Comparison of ENCODE assay signal across 17 cellular contexts in the genomic region with DNA sequence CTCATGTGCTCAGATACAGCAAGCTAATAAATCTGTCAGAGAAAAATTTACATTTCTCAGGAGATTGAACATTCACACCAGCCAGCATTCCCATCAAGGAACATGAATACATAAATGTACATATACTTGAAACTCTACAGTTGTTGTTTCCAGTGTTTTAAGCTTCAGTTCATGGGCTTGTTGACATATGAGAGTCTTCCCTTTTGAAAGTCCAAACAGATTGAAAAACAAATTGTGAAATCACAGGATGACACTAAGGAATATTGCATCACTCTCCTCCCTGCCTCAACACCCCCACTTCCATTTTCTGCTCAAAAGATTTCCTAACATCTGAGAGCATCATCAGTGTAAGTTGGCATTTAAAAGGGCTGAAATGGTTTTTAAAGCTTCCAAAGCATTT.
DNase-seq lines count a peak whose midpoint lies in the region; ATAC-seq and TF ChIP-seq lines count a peak whose summit lies in the region.
"Had no signal": no experiment of that assay in that cellular context is flagged by ENCODE, and none has a peak within 500 bp of the region (broad histone marks: within the 10 kb centered on the region; RNA-seq: fewer than 3 reads in every experiment).

No MANE protein-coding gene starts in this region.

- DNase-seq in left cardiac atrium (no peak), left ventricle myocardium inferior (no peak), dedifferentiated amniotic fluid mesenchymal stem cell (ENCODE audit: extremely low spot score) (peak; percentile 64), mesenchymal stem cell (peak; percentile 84), NCI-H146 (lab: John Stamatoyannopoulos, UW) (no peak), BE2C (no peak), tibial artery (no peak)
- DNase-seq: activated CD4-positive, alpha-beta T cell treated with anti-CD3 and anti-CD28 coated beads, Interleukin-2, amount 10 ng/mL, durations not matched to agents 24 days and 14 days; activated gamma-delta T cell; cerebellar nuclear complex; glutamatergic neuron; lower lobe of right lung; NCI-H524 treated with DMSO at 0.1 percent for 48 hours; posterior cingulate gyrus; testis had no signal

- H3K9me3 ChIP-seq in left ventricle myocardium inferior (replicated peaks): no peaks in the 10 kb centered on the region
- no peaks in the 10 kb centered on the region for H3K9me3 ChIP-seq in mesenchymal stem cell (ENCODE audit: control insufficient read depth, low read length)
- H3K9me3 ChIP-seq in BE2C: no peaks in the 10 kb centered on the region; the same call in 1 of the 2 replicates
- no peaks in the 10 kb centered on the region for H3K9me3 ChIP-seq in tibial artery
- H3K9me3 ChIP-seq: lower lobe of right lung, testis had no signal

- ATAC-seq in left cardiac atrium (peak; percentile 36 to 43), GM21360 (IDR thresholded peaks at IDR 0.05; ENCODE audit: unreplicated experiment) (no peak)

- peaks cover 20% of the 10 kb centered on the region for H3K4me1 ChIP-seq in left ventricle myocardium inferior
- peaks cover 4% of the 10 kb centered on the region for H3K4me1 ChIP-seq in mesenchymal stem cell (ENCODE audit: control insufficient read depth, insufficient read depth, low read depth, low read length)
- H3K4me1 ChIP-seq in BE2C: no peaks in the 10 kb centered on the region
- H3K4me1 ChIP-seq in tibial artery: peaks cover 0 to 13% (median 5%) of the 10 kb centered on the region in 4 donors
- H3K4me1 ChIP-seq: testis had no signal

- no peak overlapping the region for H2BK120ac ChIP-seq in mesenchymal stem cell (ENCODE audit: low read depth, low read length)

- H3K4ac ChIP-seq in mesenchymal stem cell (ENCODE audit: low read depth in 1 of 2, low read length in 2 of 2): no peak overlapping the region

- H3K14ac ChIP-seq in mesenchymal stem cell (ENCODE audit: low read length in 2 of 2): no peak overlapping the region

- no peak overlapping the region for H2AFZ ChIP-seq in mesenchymal stem cell (ENCODE audit: low read depth, low read length)

- no peaks in the 10 kb centered on the region for H3K27me3 ChIP-seq in left ventricle myocardium inferior (ENCODE audit: low read depth)
- H3K27me3 ChIP-seq in mesenchymal stem cell (ENCODE audit: control insufficient read depth in 1 of 2, insufficient read depth in 1 of 2, low read length in 2 of 2): no peaks in the 10 kb centered on the region
- H3K27me3 ChIP-seq in BE2C: no peaks in the 10 kb centered on the region
- H3K27me3 ChIP-seq in tibial artery: no peaks in the 10 kb centered on the region
- H3K27me3 ChIP-seq: testis had no signal

- no peak overlapping the region for H2BK15ac ChIP-seq in mesenchymal stem cell (ENCODE audit: low read depth, poor library complexity, severe bottlenecking)

- TF ChIP-seq CTCF in left ventricle myocardium inferior (IDR thresholded peaks at IDR 0.05; ENCODE audit: borderline replicate concordance) (no peak), BE2C (IDR thresholded peaks at IDR 0.05; ENCODE audit: low read depth, low read length) (no peak), tibial artery (IDR thresholded peaks at IDR 0.05) (no peak)

- H3K23ac ChIP-seq in mesenchymal stem cell (ENCODE audit: low read length in 2 of 2): no peak overlapping the region

- H4K8ac ChIP-seq in mesenchymal stem cell (ENCODE audit: low read length): no peak overlapping the region

- no peak overlapping the region for H2BK12ac ChIP-seq in mesenchymal stem cell (ENCODE audit: low read length in 2 of 2)

- peak overlapping the region; percentile 71 for H3K9ac ChIP-seq in mesenchymal stem cell (ENCODE audit: low read length)

- H2BK5ac ChIP-seq in mesenchymal stem cell (ENCODE audit: low read depth, low read length, poor library complexity, severe bottlenecking): no peak overlapping the region

- no peak overlapping the region for H3K4me3 ChIP-seq in left ventricle myocardium inferior
- no peak overlapping the region for H3K4me3 ChIP-seq in mesenchymal stem cell (ENCODE audit: insufficient read depth in 1 of 2, low read depth in 1 of 2, low read length in 2 of 2)
- no peak overlapping the region for H3K4me3 ChIP-seq in BE2C (ENCODE audit: low read depth, low read length)
- no peak overlapping the region for H3K4me3 ChIP-seq in tibial artery
- H3K4me3 ChIP-seq: lower lobe of right lung, SK-N-MC, testis had no signal

- H3K36me3 ChIP-seq in left ventricle myocardium inferior (no peaks in the 10 kb centered on the region), mesenchymal stem cell (ENCODE audit: control insufficient read depth in 1 of 2, insufficient read depth in 2 of 2, low read depth in 1 of 2, low read length in 2 of 2) (no peaks in the 10 kb centered on the region), BE2C (no peaks in the 10 kb centered on the region), tibial artery (no peaks in the 10 kb centered on the region)
- H3K36me3 ChIP-seq: lower lobe of right lung had no signal

- H3K18ac ChIP-seq in mesenchymal stem cell (ENCODE audit: low read depth in 1 of 2, low read length in 2 of 2): no peak overlapping the region

- intact Hi-C loops in left cardiac atrium (cut with DNase I): no loop called here
- intact Hi-C loops in left ventricle myocardium inferior (cut with micrococcal nuclease): no loop called here
- intact Hi-C loops in tibial artery (cut with DNase I; ENCODE audit: low total_unique reads): no loop called here

- H3K79me1 ChIP-seq in mesenchymal stem cell (replicated peaks; ENCODE audit: low read length, poor library complexity, severe bottlenecking): no peaks in the 10 kb centered on the region

- no peak overlapping the region for H4K91ac ChIP-seq in mesenchymal stem cell (ENCODE audit: low read length)

- H3K4me2 ChIP-seq in mesenchymal stem cell (ENCODE audit: low read length, poor library complexity, severe bottlenecking): no peak overlapping the region

- no peak overlapping the region for H2AK5ac ChIP-seq in mesenchymal stem cell (ENCODE audit: low read length, severe bottlenecking)

- H3K27ac ChIP-seq in left ventricle myocardium inferior (replicated peaks): no peak overlapping the region
- H3K27ac ChIP-seq in mesenchymal stem cell (ENCODE audit: low read length, poor library complexity, severe bottlenecking): no peak overlapping the region
- no peak overlapping the region for H3K27ac ChIP-seq in tibial artery
- H3K27ac ChIP-seq: lower lobe of right lung, SK-N-MC, testis had no signal

Comparison
In these comparisons a context has a peak if more than half of its experiments do, and no peak if none do; other contexts are left out.
1. DNase-seq: peak in dedifferentiated amniotic fluid mesenchymal stem cell (single experiment) and mesenchymal stem cell (single experiment); none in left cardiac atrium (single experiment), left ventricle myocardium inferior (single experiment), NCI-H146 (single experiment), BE2C (single experiment) and tibial artery (0 of 2).